9 cellular contexts compared by ENCODE assay signal in the genomic region with DNA sequence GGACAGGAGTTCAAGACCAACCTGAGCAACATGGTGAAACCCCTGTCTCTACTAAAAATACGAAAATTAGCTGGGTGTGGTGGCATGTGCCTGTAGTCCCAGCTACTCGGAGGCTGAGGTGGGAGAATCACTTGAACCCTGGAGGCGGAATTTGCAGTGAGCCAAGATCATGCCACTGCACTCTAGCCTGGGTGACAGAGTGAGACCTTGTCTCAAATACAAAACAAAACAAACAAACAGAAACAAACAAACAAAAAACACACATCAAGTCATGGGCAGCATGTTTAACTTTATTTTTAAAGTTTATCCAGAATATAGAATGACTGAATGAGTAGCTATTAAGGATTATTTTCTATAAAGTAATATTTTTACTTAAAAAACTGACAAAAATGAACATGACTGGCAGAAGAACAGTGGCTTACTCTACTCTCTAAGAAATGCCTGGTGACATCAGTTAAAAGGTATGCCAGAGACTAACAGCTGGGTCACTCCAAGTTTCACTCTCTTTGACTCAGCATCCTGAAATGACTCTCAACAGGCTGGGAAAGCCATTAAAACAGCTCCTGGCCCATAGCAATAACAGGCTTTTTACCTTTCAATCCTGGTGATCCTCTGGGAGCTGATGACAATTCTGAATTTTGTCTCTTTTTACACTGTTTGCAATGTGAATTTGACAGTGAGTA.
A peak's percentile ranks its signal among the peaks of the same experiment; 100 is the strongest.
DNase-seq lines count a peak whose midpoint lies in the region; ATAC-seq and TF ChIP-seq lines count a peak whose summit lies in the region.
"Had no signal": no experiment of that assay in that cellular context is flagged by ENCODE, and none has a peak within 500 bp of the region (broad histone marks: within the 10 kb centered on the region; RNA-seq: fewer than 3 reads in every experiment).

No MANE protein-coding gene starts in this region.

- WGBS in trophoblast cell (ENCODE audit: extremely low coverage, insufficient coverage, insufficient read length), result no CpG with 5 or more reads among the region's 3 CpGs

- peak overlapping the region; percentile 57 for H2BK5ac ChIP-seq in trophoblast cell (ENCODE audit: low read depth, low read length, poor library complexity)

- no peak overlapping the region for H3K4me3 Mint-ChIP-seq in activated CD4-positive, alpha-beta T cell treated with anti-CD3 and anti-CD28 coated beads, Interleukin-2, amount 10 ng/mL, durations not matched to agents 7 days and 5 days

- H2BK120ac ChIP-seq in trophoblast cell (ENCODE audit: insufficient read depth, low read length, poor library complexity), result peak overlapping the region; percentile 63

- H3K23ac ChIP-seq in trophoblast cell (ENCODE audit: low read length), result no peak overlapping the region

- peak overlapping the region; percentile 62 for H3K18ac ChIP-seq in trophoblast cell (ENCODE audit: low read length)

- peak overlapping the region; percentile 53 for H4K8ac ChIP-seq in trophoblast cell (ENCODE audit: low read depth, low read length)

- H3K27ac ChIP-seq in trophoblast cell (ENCODE audit: low read depth, low read length), result peak overlapping the region; percentile 85

- H3K4ac ChIP-seq in trophoblast cell (ENCODE audit: low read depth, low read length), result no peak overlapping the region

- H3K4me2 ChIP-seq in trophoblast cell (ENCODE audit: low read length), result no peak overlapping the region

- TF ChIP-seq CTCF in epithelial cell of esophagus (IDR thresholded peaks at IDR 0.05; ENCODE audit: insufficient read depth, low read depth, low read length, missing control alignments), result no peak

- H2AFZ ChIP-seq in trophoblast cell (ENCODE audit: insufficient read depth, low read length, poor library complexity), result no peak overlapping the region

- H3K4me1 ChIP-seq in trophoblast cell (ENCODE audit: control insufficient read depth in 1 of 2, insufficient read depth in 2 of 2, low read length in 2 of 2), result peaks cover 4 to 6% of the 10 kb centered on the region in 2 experiments

- H3K9ac ChIP-seq in trophoblast cell (ENCODE audit: low read length), result no peak overlapping the region

- H3K4me3 ChIP-seq in epithelial cell of esophagus (ENCODE audit: low read length) (no peak overlapping the region), trophoblast cell (ENCODE audit: low read depth, low read length) (no peak overlapping the region)

- H3K79me2 ChIP-seq in trophoblast cell (ENCODE audit: control insufficient read depth, insufficient read depth, low read length, poor library complexity), result no peaks in the 10 kb centered on the region

- peak; percentile 86 for ATAC-seq in HG02678 (IDR thresholded peaks at IDR 0.05; ENCODE audit: unreplicated experiment)

- H3K27me3 Mint-ChIP-seq in activated CD4-positive, alpha-beta T cell treated with anti-CD3 and anti-CD28 coated beads, Interleukin-2, amount 10 ng/mL, durations not matched to agents 7 days and 5 days, result no peaks in the 10 kb centered on the region

- H3K36me3 ChIP-seq in trophoblast cell (ENCODE audit: control insufficient read depth in 1 of 2, insufficient read depth in 2 of 2, low read length in 2 of 2), result no peaks in the 10 kb centered on the region

- no peaks in the 10 kb centered on the region for H3K27me3 ChIP-seq in trophoblast cell (ENCODE audit: insufficient read depth, low read length)

- no peaks in the 10 kb centered on the region for H3K36me3 Mint-ChIP-seq in activated CD4-positive, alpha-beta T cell treated with anti-CD3 and anti-CD28 coated beads, Interleukin-2, amount 10 ng/mL, durations not matched to agents 7 days and 5 days (ENCODE audit: low read depth)

- H4K12ac ChIP-seq in trophoblast cell (ENCODE audit: low read depth, low read length), result no peak overlapping the region

- H3K9me3 ChIP-seq in trophoblast cell (ENCODE audit: insufficient read depth, low read depth, low read length), result no peaks in the 10 kb centered on the region
- H3K9me3 ChIP-seq: Caco-2 had no signal

- H2BK12ac ChIP-seq in trophoblast cell (ENCODE audit: low read length), result peak overlapping the region; percentile 87

- no peak overlapping the region for H2AK5ac ChIP-seq in trophoblast cell (ENCODE audit: low read length)

- H4K91ac ChIP-seq in trophoblast cell (ENCODE audit: low read depth, low read length), result peak overlapping the region; percentile 76

- H3K4me1 Mint-ChIP-seq in activated CD4-positive, alpha-beta T cell treated with anti-CD3 and anti-CD28 coated beads, Interleukin-2, amount 10 ng/mL, durations not matched to agents 7 days and 5 days, result peaks cover 21% of the 10 kb centered on the region

- DNase-seq in activated CD4-positive, alpha-beta T cell treated with anti-CD3 and anti-CD28 coated beads for 48 hours, result peak; percentile 12
- DNase-seq in activated CD4-positive, alpha-beta T cell treated with anti-CD3 and anti-CD28 coated beads, Interleukin-2, amount 10 ng/mL, durations not matched to agents 7 days and 5 days, result no peak
- DNase-seq in NCI-H2171 treated with DMSO at 0.1 percent for 48 hours (lab: John Stamatoyannopoulos, UW) (peak; percentile 80), epithelial cell of esophagus (ENCODE audit: low read depth) (peak; percentile 95), trophoblast cell (peak; percentile 62 to 88), G401 (ENCODE audit: low spot score) (no peak)
- no peak for DNase-seq in activated CD4-positive, alpha-beta T cell treated with anti-CD3 and anti-CD28 coated beads, Interleukin-2, amount 50 U/mL, for 48 hours

- in situ Hi-C loops in G401 (cut with HindIII; ENCODE audit: low sequenced_read_pairs), result no loop called here

- no peak overlapping the region for H3K27ac Mint-ChIP-seq in activated CD4-positive, alpha-beta T cell treated with anti-CD3 and anti-CD28 coated beads, Interleukin-2, amount 10 ng/mL, durations not matched to agents 7 days and 5 days

- H3K9me3 Mint-ChIP-seq in activated CD4-positive, alpha-beta T cell treated with anti-CD3 and anti-CD28 coated beads, Interleukin-2, amount 10 ng/mL, durations not matched to agents 7 days and 5 days, result peaks cover 2% of the 10 kb centered on the region

- POLR2A ChIA-PET in activated CD4-positive, alpha-beta T cell treated with anti-CD3 and anti-CD28 coated beads, Interleukin-2, amount 10 ng/mL, durations not matched to agents 7 days and 5 days (lab: Charles Lee), result interaction anchor here (0.6 kb wide), 1 partner anchor 19 kb away, joined by 9 read pairs; no protein-coding TSS in a partner anchor

- peaks cover 9% of the 10 kb centered on the region for H3K79me1 ChIP-seq in trophoblast cell (ENCODE audit: low read length)

- peak overlapping the region; percentile 53 for H3K14ac ChIP-seq in trophoblast cell (ENCODE audit: low read length)

- CTCF ChIA-PET in activated CD4-positive, alpha-beta T cell treated with anti-CD3 and anti-CD28 coated beads, Interleukin-2, amount 10 ng/mL, durations not matched to agents 7 days and 5 days (lab: Charles Lee), result interaction anchor here (0.7 to 1.5 kb wide), 2 partner anchors 9 to 45 kb away, joined by 3 read pairs; no protein-coding TSS in a partner anchor

Comparison
In these comparisons a context has a peak if more than half of its experiments do, and no peak if none do; other contexts are left out.
1. DNase-seq: peak in activated CD4-positive, alpha-beta T cell treated with anti-CD3 and anti-CD28 coated beads for 48 hours (single experiment), NCI-H2171 treated with DMSO at 0.1 percent for 48 hours (single experiment), epithelial cell of esophagus (single experiment) and trophoblast cell (2 of 2); none in activated CD4-positive, alpha-beta T cell treated with anti-CD3 and anti-CD28 coated beads, Interleukin-2, amount 10 ng/mL, durations not matched to agents 7 days and 5 days (single experiment), G401 (single experiment) and activated CD4-positive, alpha-beta T cell treated with anti-CD3 and anti-CD28 coated beads, Interleukin-2, amount 50 U/mL, for 48 hours (0 of 2).